In the genomic region with DNA sequence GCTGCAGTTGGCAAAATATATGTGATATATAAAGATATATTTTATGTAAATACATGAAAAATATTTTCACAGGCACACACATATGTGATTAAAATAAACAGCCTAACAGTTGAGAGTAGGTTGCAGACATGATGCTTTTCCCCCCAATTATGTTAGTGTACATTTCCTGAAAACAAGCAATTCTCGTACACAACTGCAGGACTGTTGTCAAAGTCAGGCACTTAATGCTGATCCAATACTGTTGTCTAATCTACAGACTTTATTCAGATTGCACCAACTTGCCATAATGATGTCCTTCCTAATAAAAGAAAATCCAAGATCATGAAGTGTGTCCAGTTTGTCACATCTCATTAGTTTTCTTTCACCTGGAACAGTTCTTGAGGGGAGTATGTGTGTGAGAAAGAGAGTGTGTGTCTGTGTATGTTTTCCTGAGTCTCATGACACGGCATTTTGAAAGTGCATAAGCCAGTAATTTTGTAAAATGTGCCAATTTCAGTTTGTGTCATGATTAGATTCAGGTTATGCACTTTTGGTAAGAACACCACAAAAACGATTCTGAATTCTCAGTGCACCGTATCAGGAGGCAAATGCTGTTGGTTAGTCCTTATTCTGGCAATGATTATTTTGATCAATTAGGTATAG, we compare ENCODE assay signal across 12 cellular contexts. TPM values are rescaled to one million over a fixed set of nuclear protein-coding genes. Genes with fewer than 3 reads are reported as not detected.
DNase-seq lines count a peak whose midpoint lies in the region; ATAC-seq and TF ChIP-seq lines count a peak whose summit lies in the region.
"Had no signal": no experiment of that assay in that cellular context is flagged by ENCODE, and none has a peak within 500 bp of the region (broad histone marks: within the 10 kb centered on the region; RNA-seq: fewer than 3 reads in every experiment).

No MANE protein-coding gene starts in this region.

- H3K9ac ChIP-seq in OCI-LY3 (ENCODE audit: low read length): peak overlapping the region; percentile 25; the same call in 1 of the 2 replicates

- no peaks in the 10 kb centered on the region for H3K79me2 ChIP-seq in OCI-LY3 (ENCODE audit: low read length)

- CTCF ChIA-PET in A673 (lab: Charles Lee): no interaction called here

- peaks cover 50% of the 10 kb centered on the region for H3K4me1 ChIP-seq in OCI-LY3 (ENCODE audit: low read length)
- no peaks in the 10 kb centered on the region for H3K4me1 ChIP-seq in A673 (ENCODE audit: insufficient read depth, low read length, poor library complexity, severe bottlenecking)

- H3K9me3 ChIP-seq in OCI-LY3 (ENCODE audit: insufficient read depth, low read length) (no peaks in the 10 kb centered on the region; the same call in 1 of the 2 replicates), A673 (ENCODE audit: low read depth, low read length, poor library complexity, severe bottlenecking) (no peaks in the 10 kb centered on the region)
- H3K9me3 ChIP-seq: ovary had no signal

- POLR2A ChIA-PET in A673 (lab: Charles Lee; ENCODE audit: low non-redundant PET): interaction anchor here (0.7 kb wide), 1 partner anchor 1969 kb away, joined by 5 read pairs; no protein-coding TSS in a partner anchor

- ATAC-seq in GM18858 (IDR thresholded peaks at IDR 0.05; ENCODE audit: unreplicated experiment) (peak; percentile 97), GM19468 (IDR thresholded peaks at IDR 0.05; ENCODE audit: extremely low read depth, unreplicated experiment) (peak; percentile 81), HG02973 (IDR thresholded peaks at IDR 0.05; ENCODE audit: unreplicated experiment) (peak; percentile 87)
- ATAC-seq: GM23338 had no signal

- BruUV-seq in A673 (replicated peaks; lab: Mats Ljungman, UMichigan): no TSS peak

- H3K4me2 ChIP-seq in OCI-LY3 (ENCODE audit: low read length): peak overlapping the region; percentile 86
- H3K4me2 ChIP-seq: GM23338 had no signal

- H3K27ac ChIP-seq in OCI-LY3 (ENCODE audit: low read length) (peak overlapping the region; percentile 78), A673 (ENCODE audit: low read depth, low read length, poor library complexity, severe bottlenecking) (no peak overlapping the region)
- H3K27ac ChIP-seq: ovary had no signal

- DNase-seq in RKO (ENCODE audit: low spot score): no peak
- no peak for DNase-seq in A673 (ENCODE audit: low spot score)
- no peak for DNase-seq in posterior cingulate gyrus
- DNase-seq in hippocampal formation (lab: John Stamatoyannopoulos, UW): no peak
- DNase-seq: DMS53, NCI-H774, ovary had no signal

- no peak overlapping the region for H2AFZ ChIP-seq in OCI-LY3 (ENCODE audit: low read depth, low read length)
- H2AFZ ChIP-seq: GM23338 had no signal

- intact Hi-C loops in A673 (cut with micrococcal nuclease; ENCODE audit: unreplicated experiment): no loop called here
- intact Hi-C loops in posterior cingulate gyrus (cut with DNase I): no loop called here

- H3K4me3 ChIP-seq in OCI-LY3 (ENCODE audit: low read length): peak overlapping the region; percentile 55
- no peak overlapping the region for H3K4me3 ChIP-seq in A673 (ENCODE audit: low read depth, low read length, poor library complexity, severe bottlenecking)
- H3K4me3 ChIP-seq: GM23338, ovary had no signal

- H4K20me1 ChIP-seq in OCI-LY3 (ENCODE audit: insufficient read depth, low read length): no peaks in the 10 kb centered on the region

- H3K36me3 ChIP-seq in OCI-LY3 (replicated peaks; ENCODE audit: low read depth, low read length) (no peaks in the 10 kb centered on the region), A673 (ENCODE audit: insufficient read depth, low read length, poor library complexity, severe bottlenecking) (no peaks in the 10 kb centered on the region)
- H3K36me3 ChIP-seq: ovary had no signal

- H3K27me3 ChIP-seq in OCI-LY3 (ENCODE audit: low read depth, low read length): no peaks in the 10 kb centered on the region
- no peaks in the 10 kb centered on the region for H3K27me3 ChIP-seq in A673 (replicated peaks; ENCODE audit: insufficient read depth, low read depth, low read length, poor library complexity)
- H3K27me3 ChIP-seq: ovary had no signal

- TF ChIP-seq CTCF in OCI-LY3 (IDR thresholded peaks at IDR 0.05; ENCODE audit: low read depth, low read length) (no peak), A673 (conservative IDR thresholded peaks at IDR 0.05; ENCODE audit: low read depth, low read length) (no peak)

RNA-seq across cellular contexts. Expression of gene SEL1L, which starts 16.5 kb away (rescaled TPM):
- 52.5 and 56.6 TPM in 2 replicates for total RNA-seq in A673 (2021)
